ENCODE assay signal across 8 cellular contexts in the genomic region with DNA sequence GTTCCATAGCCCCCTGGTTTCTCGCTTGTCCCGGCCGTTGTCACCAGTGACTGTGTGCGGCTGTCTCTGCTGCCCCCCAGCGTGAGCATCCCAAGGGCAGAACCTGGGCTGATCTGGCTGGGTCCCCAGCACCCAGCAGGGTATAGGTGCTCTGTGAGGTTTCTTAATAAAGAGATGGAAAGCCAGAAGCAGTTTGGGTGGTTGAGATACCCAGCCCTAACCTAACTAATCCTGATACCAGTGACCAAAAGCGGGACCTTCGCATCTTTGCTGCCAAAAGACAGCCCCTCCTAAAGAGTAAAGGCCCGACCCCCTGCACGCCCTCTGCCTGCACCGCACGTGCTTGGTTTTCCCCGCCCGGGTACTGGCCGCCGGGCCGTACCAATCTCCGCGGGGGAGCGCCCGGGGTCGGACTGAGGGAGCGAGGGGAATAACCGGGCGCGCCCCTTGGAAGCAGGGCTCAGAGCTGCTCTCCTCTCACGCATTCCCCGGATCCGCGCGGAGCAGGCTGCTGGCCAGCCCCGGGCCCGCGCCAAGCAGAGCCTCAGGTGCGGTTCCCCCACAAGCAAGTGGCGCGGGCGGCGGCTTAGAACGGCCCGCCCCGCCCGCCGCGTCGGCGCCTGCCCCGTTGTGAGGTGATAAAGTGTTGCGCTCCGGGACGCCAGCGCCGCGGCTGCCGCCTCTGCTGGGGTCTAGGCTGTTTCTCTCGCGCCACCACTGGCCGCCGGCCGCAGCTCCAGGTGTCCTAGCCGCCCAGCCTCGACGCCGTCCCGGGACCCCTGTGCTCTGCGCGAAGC. TPM values are rescaled to one million over a fixed set of nuclear protein-coding genes. Genes with fewer than 3 reads are reported as not detected.
A peak's percentile ranks its signal among the peaks of the same experiment; 100 is the strongest.
DNase-seq lines count a peak whose midpoint lies in the region; ATAC-seq and TF ChIP-seq lines count a peak whose summit lies in the region.

A gene with protein sequence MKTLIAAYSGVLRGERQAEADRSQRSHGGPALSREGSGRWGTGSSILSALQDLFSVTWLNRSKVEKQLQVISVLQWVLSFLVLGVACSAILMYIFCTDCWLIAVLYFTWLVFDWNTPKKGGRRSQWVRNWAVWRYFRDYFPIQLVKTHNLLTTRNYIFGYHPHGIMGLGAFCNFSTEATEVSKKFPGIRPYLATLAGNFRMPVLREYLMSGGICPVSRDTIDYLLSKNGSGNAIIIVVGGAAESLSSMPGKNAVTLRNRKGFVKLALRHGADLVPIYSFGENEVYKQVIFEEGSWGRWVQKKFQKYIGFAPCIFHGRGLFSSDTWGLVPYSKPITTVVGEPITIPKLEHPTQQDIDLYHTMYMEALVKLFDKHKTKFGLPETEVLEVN (plus strand): TSS at position 667 of the 797 bp plus-strand sequence. CDS start 214 bp downstream, outside the sequence.

- H3K36me3 ChIP-seq in SK-N-MC (ENCODE audit: insufficient read depth, low read length) (no peaks in the 10 kb centered on the region), upper lobe of left lung (no peaks in the 10 kb centered on the region)

- peaks cover 16 to 45% (median 32%) of the 10 kb centered on the region in 4 donors for H3K4me1 ChIP-seq in upper lobe of left lung

- DNase-seq in GM10266 (ENCODE audit: extremely low spot score) (peak; percentile 88), NCI-H1048 (lab: John Stamatoyannopoulos, UW) (peak; percentile 33), SK-N-MC (ENCODE audit: low read depth, low spot score) (peak; percentile 16), Right ventricle myocardium superior (peak; percentile 91), pons (ENCODE audit: low spot score) (peak; percentile 15), upper lobe of left lung (peak; percentile 79 to 97)
- peak; percentile 83 for DNase-seq in activated naive CD4-positive, alpha-beta T cell treated with anti-CD3 and anti-CD28 coated beads, Interleukin-2, amount 50 U/mL, for 16 hours

- H3K9me3 ChIP-seq in SK-N-MC (ENCODE audit: low read depth, low read length) (no peaks in the 10 kb centered on the region), upper lobe of left lung (no peaks in the 10 kb centered on the region)

- 3 to 33% methylated on average over 2 to 55 of the region's 66 CpGs for WGBS in upper lobe of left lung, 2 donors

- peak within 1 kb of the TSS; percentile 98 for H3K9ac ChIP-seq in SK-N-MC (ENCODE audit: insufficient read length)

- peak within 1 kb of the TSS; percentile 77 for H3K4me3 ChIP-seq in SK-N-MC
- peak within 1 kb of the TSS; percentile 38 to 57 (median 46) for H3K4me3 ChIP-seq in upper lobe of left lung

- TF ChIP-seq POLR2A in upper lobe of left lung (IDR thresholded peaks at IDR 0.05) = peak in 2 of 4 donors; percentile 44 to 65

- intact Hi-C loops in Right ventricle myocardium superior (cut with DNase I) = loop anchor here (10.0 kb wide), 1 partner anchor 54 kb away; a partner anchor contains a TSS

- TF ChIP-seq CTCF in GM10266 (IDR thresholded peaks at IDR 0.05; ENCODE audit: control insufficient read depth, insufficient read depth, low read depth, missing control alignments) (peak; percentile 34), upper lobe of left lung (IDR thresholded peaks at IDR 0.05) (peak in 4 of 6 experiments; percentile 3 to 39 (median 25))

- peaks cover 0 to 10% (median 0%) of the 10 kb centered on the region in 4 donors for H3K27me3 ChIP-seq in upper lobe of left lung

- no peak for TF ChIP-seq EP300 in upper lobe of left lung (IDR thresholded peaks at IDR 0.05)

- ATAC-seq in HG02610 (IDR thresholded peaks at IDR 0.05; ENCODE audit: unreplicated experiment) = peak; percentile 76
- ATAC-seq in Right ventricle myocardium superior (ENCODE audit: poor library complexity) = peak; percentile 97
- peak; percentile 70 to 92 for ATAC-seq in upper lobe of left lung (ENCODE audit: low FRiP score in 2 of 2)

- H3K27ac ChIP-seq in SK-N-MC (peak within 1 kb of the TSS; percentile 93), upper lobe of left lung (peak within 1 kb of the TSS; percentile 31 to 85 (median 58))

RNA-seq across cellular contexts. Expression of the gene that starts here (rescaled TPM):
- total RNA-seq in Right ventricle myocardium superior = 20.7 TPM
- total RNA-seq in upper lobe of left lung = 10 to 100 TPM in 3 of 6 donors, 1 to 10 TPM in 3; 2.1 to 17.3 (median 10.4) TPM

Comparison
In these comparisons a context has a peak if more than half of its experiments do, and no peak if none do; other contexts are left out.
1. Peak in every context shown above with its lines: DNase-seq, ATAC-seq, H3K4me3 ChIP-seq and H3K27ac ChIP-seq.
2. DNase-seq: peak in every context shown above with its lines; median percentile 91 in Right ventricle myocardium superior; 88 in GM10266; 88 in upper lobe of left lung; 83 in activated naive CD4-positive, alpha-beta T cell treated with anti-CD3 and anti-CD28 coated beads, Interleukin-2, amount 50 U/mL, for 16 hours; 33 in NCI-H1048; 16 in SK-N-MC; 15 in pons.